ENCODE assay signal across 22 cellular contexts in genomic region chr1:101382135-101382534, GRCh38.
DNase-seq lines count a peak whose midpoint lies in the region; ATAC-seq and TF ChIP-seq lines count a peak whose summit lies in the region.
"Had no signal": no experiment of that assay in that cellular context is flagged by ENCODE, and none has a peak within 500 bp of the region (broad histone marks: within the 10 kb centered on the region; RNA-seq: fewer than 3 reads in every experiment).

No MANE protein-coding gene starts in this region.

- H3K36me3 ChIP-seq in DND-41 (ENCODE audit: insufficient read depth, low read length) (peaks cover 2% of the 10 kb centered on the region; the same call in 1 of the 2 replicates), KOPT-K1 (ENCODE audit: insufficient read depth, low read length) (peaks cover 5% of the 10 kb centered on the region; the same call in 1 of the 2 replicates), esophagus muscularis mucosa (no peaks in the 10 kb centered on the region), lower lobe of right lung (no peaks in the 10 kb centered on the region), OCI-LY7 (ENCODE audit: insufficient read depth, low read length) (no peaks in the 10 kb centered on the region)
- H3K36me3 ChIP-seq: MG63, Peyer's patch had no signal

- H2AFZ ChIP-seq in DND-41 (ENCODE audit: low read depth, low read length) (no peak overlapping the region), OCI-LY7 (ENCODE audit: low read length) (no peak overlapping the region)

- H3K27me3 ChIP-seq in DND-41 (ENCODE audit: insufficient read depth, low read length, poor library complexity) (no peaks in the 10 kb centered on the region), esophagus muscularis mucosa (no peaks in the 10 kb centered on the region), lower lobe of right lung (ENCODE audit: low read depth) (no peaks in the 10 kb centered on the region)
- H3K27me3 ChIP-seq: MG63, Peyer's patch had no signal

- H3K4me2 ChIP-seq in DND-41 (ENCODE audit: insufficient read depth, low read length) (no peak overlapping the region), OCI-LY7 (ENCODE audit: low read length) (no peak overlapping the region)

- CTCF ChIA-PET in OCI-LY7 (lab: Charles Lee; ENCODE audit: unreplicated experiment) = no interaction called here

- peaks cover 39% of the 10 kb centered on the region for H3K4me1 ChIP-seq in DND-41 (ENCODE audit: insufficient read depth, low read length)
- peaks cover 0 to 2% (median under 1%) of the 10 kb centered on the region in 4 donors for H3K4me1 ChIP-seq in esophagus muscularis mucosa
- no peaks in the 10 kb centered on the region for H3K4me1 ChIP-seq in lower lobe of right lung
- no peaks in the 10 kb centered on the region for H3K4me1 ChIP-seq in OCI-LY7 (ENCODE audit: insufficient read depth, low read length, poor library complexity, severe bottlenecking)
- H3K4me1 ChIP-seq: Peyer's patch had no signal

- peak; percentile 52; the same call in 2 of the 3 replicates for ATAC-seq in DND-41 (ENCODE audit: insufficient read depth, low read depth)
- peak; percentile 30 to 60 for ATAC-seq in lower lobe of right lung
- ATAC-seq in left ventricle myocardium superior = no peak
- no peak for ATAC-seq in HG02571 (IDR thresholded peaks at IDR 0.05; ENCODE audit: unreplicated experiment)
- ATAC-seq: Right ventricle myocardium inferior had no signal

- H3K9me2 ChIP-seq in OCI-LY7 (ENCODE audit: insufficient read depth, low read length) = no peaks in the 10 kb centered on the region

- H3K9me3 ChIP-seq in DND-41 (ENCODE audit: insufficient read depth, low read length, severe bottlenecking) (peaks cover 14% of the 10 kb centered on the region), KOPT-K1 (ENCODE audit: insufficient read depth, low read length, poor library complexity, severe bottlenecking) (peaks cover 24% of the 10 kb centered on the region), esophagus muscularis mucosa (no peaks in the 10 kb centered on the region), lower lobe of right lung (no peaks in the 10 kb centered on the region), OCI-LY7 (ENCODE audit: low read length) (0 out of 2 replicates have a peak, but pooled peaks cover 8% of the 10 kb centered on the region)
- H3K9me3 ChIP-seq: MG63 had no signal

- 78% methylated on average over 3 of the region's 3 CpGs for WGBS in esophagus muscularis mucosa

- no TSS peak for BruUV-seq in OCI-LY7 (replicated peaks; lab: Mats Ljungman, UMichigan)

- TF ChIP-seq EP300 in esophagus muscularis mucosa (IDR thresholded peaks at IDR 0.05) = no peak

- intact Hi-C loops in esophagus muscularis mucosa (cut with DNase I) = no loop called here
- intact Hi-C loops in lower lobe of right lung (cut with DNase I) = no loop called here
- intact Hi-C loops in left ventricle myocardium superior (cut with micrococcal nuclease) = no loop called here
- intact Hi-C loops in OCI-LY7 (cut with micrococcal nuclease; ENCODE audit: unreplicated experiment) = no loop called here

- H3K27ac ChIP-seq in DND-41 (ENCODE audit: low read length) = peak overlapping the region; percentile 33; the same call in 1 of the 2 replicates
- peak overlapping the region; percentile 66 for H3K27ac ChIP-seq in KOPT-K1 (ENCODE audit: low read depth, low read length, poor library complexity, severe bottlenecking)
- no peak overlapping the region for H3K27ac ChIP-seq in esophagus muscularis mucosa (replicated peaks in 1 of 4)
- no peak overlapping the region for H3K27ac ChIP-seq in lower lobe of right lung
- H3K27ac ChIP-seq in OCI-LY7 (ENCODE audit: low read depth, low read length, poor library complexity, severe bottlenecking) = no peak overlapping the region
- H3K27ac ChIP-seq: 22Rv1, Peyer's patch, SK-N-MC had no signal

- POLR2A ChIA-PET in OCI-LY7 (lab: Charles Lee) = interaction anchor here (0.6 to 0.7 kb wide), 3 partner anchors 13 to 1606 kb away, joined by 3 read pairs; no protein-coding TSS in a partner anchor

- no peaks in the 10 kb centered on the region for H3K79me2 ChIP-seq in DND-41 (ENCODE audit: insufficient read depth, low read length)
- no peaks in the 10 kb centered on the region for H3K79me2 ChIP-seq in OCI-LY7 (ENCODE audit: insufficient read depth, low read depth, low read length)

- H4K20me1 ChIP-seq in DND-41 (ENCODE audit: insufficient read depth, low read length) (no peaks in the 10 kb centered on the region), OCI-LY7 (ENCODE audit: insufficient read depth, low read length) (no peaks in the 10 kb centered on the region)

- no peak for DNase-seq in DND-41
- peak; percentile 42 for DNase-seq in esophagus muscularis mucosa (ENCODE audit: extremely low spot score)
- DNase-seq in lower lobe of right lung = no peak
- no peak for DNase-seq in left ventricle myocardium superior
- no peak for DNase-seq in hypothalamus (lab: John Stamatoyannopoulos, UW)
- DNase-seq in OCI-LY7 (ENCODE audit: low spot score) = no peak
- DNase-seq: CD4-positive, CD25-positive, alpha-beta regulatory T cell; HCEC 1CT; KBM-7; MG63; NCI-H1092; NCI-H146; NCI-H2081; NCI-H2227 treated with DMSO at 0.1 percent for 48 hours; NCI-H524; Peyer's patch; T-helper 1 cell had no signal

- TF ChIP-seq POLR2A in esophagus muscularis mucosa (IDR thresholded peaks at IDR 0.05; ENCODE audit: low read depth) = no peak

- TF ChIP-seq CTCF in DND-41 (IDR thresholded peaks at IDR 0.05; ENCODE audit: borderline replicate concordance, extremely low read depth, low read length, poor library complexity, severe bottlenecking) (no peak), esophagus muscularis mucosa (IDR thresholded peaks at IDR 0.05) (no peak), lower lobe of right lung (IDR thresholded peaks at IDR 0.05) (no peak), OCI-LY7 (conservative IDR thresholded peaks at IDR 0.05; ENCODE audit: low read length) (no peak)

- H3K4me3 ChIP-seq in DND-41 (ENCODE audit: low read depth in 1 of 2, low read length in 2 of 2) (no peak overlapping the region), esophagus muscularis mucosa (no peak overlapping the region), lower lobe of right lung (no peak overlapping the region), OCI-LY7 (ENCODE audit: low read depth, low read length, poor library complexity, severe bottlenecking) (no peak overlapping the region)
- H3K4me3 ChIP-seq: MG63, Peyer's patch, SK-N-MC had no signal

- no peak overlapping the region for H3K9ac ChIP-seq in DND-41 (ENCODE audit: low read depth, low read length)

Comparison
In these comparisons a context has a peak if more than half of its experiments do, and no peak if none do; other contexts are left out.
1. ATAC-seq: peak in DND-41 (single experiment) and lower lobe of right lung (2 of 2); none in left ventricle myocardium superior (single experiment) and HG02571 (single experiment).
2. H3K27ac ChIP-seq: peak in DND-41 (single experiment) and KOPT-K1 (single experiment); none in esophagus muscularis mucosa (0 of 4), lower lobe of right lung (single experiment) and OCI-LY7 (single experiment).